ENCODE assay signal across 32 cellular contexts in genomic region chr9:136213733-136214132, GRCh38. TPM values are rescaled to one million over a fixed set of nuclear protein-coding genes. Genes with fewer than 3 reads are reported as not detected.
"Had no signal": no experiment of that assay in that cellular context is flagged by ENCODE, and none has a peak within 500 bp of the region (broad histone marks: within the 10 kb centered on the region; RNA-seq: fewer than 3 reads in every experiment).

No MANE protein-coding gene starts in this region.

- ATAC-seq: effector memory CD8-positive, alpha-beta T cell; esophagus mucosa; gastrocnemius medialis; heart right ventricle; left cardiac atrium; left lung; left ventricle myocardium superior; lower lobe of right lung; mucosa of descending colon had no signal

- H3K4me3 ChIP-seq: colonic mucosa, esophagus squamous epithelium, gastrocnemius medialis, heart right ventricle, left lung, lower lobe of right lung, mucosa of descending colon had no signal

- H3K4me1 Mint-ChIP-seq: endodermal cell, mesothelial cell of epicardium had no signal

- H3K27ac ChIP-seq: colonic mucosa, epithelial cell of prostate, esophagus squamous epithelium, gastrocnemius medialis, heart right ventricle, left lung, lower lobe of right lung had no signal

- H3K27ac Mint-ChIP-seq: dendritic cell treated with granulocyte-macrophage colony-stimulating factor and Interleukin-4, amounts not matched to agents 40 ng/mL and 50 ng/mL, for 4 days; effector memory CD8-positive, alpha-beta T cell; endodermal cell; mesothelial cell of epicardium had no signal

- H3K4me1 ChIP-seq: colonic mucosa, gastrocnemius medialis, heart right ventricle, left lung, lower lobe of right lung had no signal

- H3K4me3 Mint-ChIP-seq: dendritic cell treated with granulocyte-macrophage colony-stimulating factor and Interleukin-4, amounts not matched to agents 40 ng/mL and 50 ng/mL, for 4 days; effector memory CD8-positive, alpha-beta T cell; endodermal cell; mesothelial cell of epicardium had no signal

- H3K9me3 Mint-ChIP-seq: dendritic cell treated with granulocyte-macrophage colony-stimulating factor and Interleukin-4, amounts not matched to agents 40 ng/mL and 50 ng/mL, for 4 days; effector memory CD8-positive, alpha-beta T cell; mesothelial cell of epicardium; naive B cell had no signal

- H3K36me3 ChIP-seq: colonic mucosa had no signal

- H3K27me3 ChIP-seq: colonic mucosa, gastrocnemius medialis, heart right ventricle, left lung had no signal

- DNase-seq: colonic mucosa; cortex of kidney; effector CD8-positive, alpha-beta T cell; effector memory CD8-positive, alpha-beta T cell; endodermal cell; erythroblast; esophagus squamous epithelium; foreskin fibroblast; foreskin melanocyte; gastrocnemius medialis; glutamatergic neuron; head of caudate nucleus; heart right ventricle; hippocampal formation; left cardiac atrium; left lung; left ventricle myocardium superior; lower lobe of right lung; mesenchymal stem cell; mucosa of descending colon; naive B cell had no signal

- H3K9me3 ChIP-seq: colonic mucosa, gastrocnemius medialis had no signal

- H3K27me3 Mint-ChIP-seq: dendritic cell treated with granulocyte-macrophage colony-stimulating factor and Interleukin-4, amounts not matched to agents 40 ng/mL and 50 ng/mL, for 4 days; effector memory CD8-positive, alpha-beta T cell; naive B cell had no signal

RNA-seq across cellular contexts. Expression of gene LHX3, which starts 8.8 kb away (rescaled TPM):
- total RNA-seq: colonic mucosa, dermis microvascular lymphatic vessel endothelial cell, endodermal cell, esophagus squamous epithelium, gastrocnemius medialis, glomerular endothelial cell, heart right ventricle, kidney epithelial cell, left cardiac atrium, left lung, left ventricle myocardium superior, lower lobe of right lung, lung microvascular endothelial cell, mesenteric fat pad, mesothelial cell of epicardium, mucosa of descending colon, myocyte had no signal
- polyA plus RNA-seq: heart right ventricle, keratinocyte had no signal
